ENCODE assay signal across 11 cellular contexts in the genomic region with DNA sequence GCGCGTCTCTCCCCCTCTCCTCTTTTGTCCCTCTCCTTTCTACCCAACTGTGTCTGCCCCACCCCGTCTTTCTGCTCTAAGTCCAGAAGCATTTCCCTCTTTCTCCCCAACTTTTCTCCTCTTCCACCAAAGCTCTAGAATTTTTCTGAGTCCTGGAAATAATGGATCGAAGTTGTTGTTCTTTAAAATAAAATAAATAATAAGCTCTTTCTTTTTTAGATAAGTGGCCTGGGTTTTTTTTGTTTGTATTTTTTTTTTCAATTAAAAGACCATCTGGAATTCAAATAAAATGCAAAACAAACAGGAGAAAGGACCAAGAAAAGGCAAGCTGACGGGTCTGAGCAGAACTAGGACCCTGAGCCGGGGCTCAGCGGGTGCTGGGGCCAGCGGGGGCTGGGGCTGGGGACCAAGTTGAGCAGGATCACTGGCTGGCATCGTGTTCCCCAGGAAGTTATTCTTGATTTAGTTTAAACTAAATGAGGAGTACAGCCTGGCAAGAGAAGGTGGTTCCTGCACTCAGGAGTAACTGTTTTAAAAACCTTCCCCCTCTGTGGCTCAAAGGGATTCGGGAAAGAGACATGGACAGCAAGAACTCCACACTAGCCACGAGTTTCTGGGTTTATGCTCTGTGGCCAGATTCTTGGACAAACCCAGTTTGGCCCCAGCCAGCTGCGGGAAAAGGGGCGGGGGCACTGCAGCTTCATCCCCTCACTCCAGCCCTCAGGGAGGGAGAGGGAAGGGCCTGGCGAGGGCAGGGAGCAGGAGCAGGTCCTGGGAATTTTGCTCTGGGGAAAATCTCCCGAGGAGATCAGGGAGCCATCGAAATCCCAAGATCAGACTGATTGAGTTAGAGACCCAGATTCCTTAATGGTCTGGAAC. TPM values are rescaled to one million over a fixed set of nuclear protein-coding genes. Genes with fewer than 3 reads are reported as not detected.
A peak's percentile ranks its signal among the peaks of the same experiment; 100 is the strongest.
DNase-seq lines count a peak whose midpoint lies in the region; ATAC-seq and TF ChIP-seq lines count a peak whose summit lies in the region.
"Had no signal": no experiment of that assay in that cellular context is flagged by ENCODE, and none has a peak within 500 bp of the region (broad histone marks: within the 10 kb centered on the region; RNA-seq: fewer than 3 reads in every experiment).

No MANE protein-coding gene starts in this region.

- TF ChIP-seq POLR2A in spleen (IDR thresholded peaks at IDR 0.05) = no peak

- no peak overlapping the region for H3K27ac Mint-ChIP-seq in stimulated activated effector memory CD8-positive, alpha-beta T cell treated with anti-CD3 and anti-CD28 coated beads, Interleukin-12 subunit alpha, Interleukin-12 subunit beta, amount 100 ng/mL, for 72 hours

- peak overlapping the region; percentile 43 for H3K4me3 ChIP-seq in iPS-15b (ENCODE audit: low read depth, low read length)
- H3K4me3 ChIP-seq in spleen = peak overlapping the region in 5 of 8 donors; percentile 5 to 85 (median 66)
- H3K4me3 ChIP-seq in Karpas-422 (ENCODE audit: low read length) = no peak overlapping the region

- H4K20me1 ChIP-seq in Karpas-422 (ENCODE audit: insufficient read depth, low read depth, low read length) = no peaks in the 10 kb centered on the region

- H3K9ac ChIP-seq in iPS-15b (ENCODE audit: low read depth, low read length) (no peak overlapping the region), Karpas-422 (ENCODE audit: low read length) (no peak overlapping the region)

- WGBS in spleen, 5 donors = 31 to 40% (median 37%) methylated on average over 14 to 16 of the region's 16 CpGs

- H3K9me3 Mint-ChIP-seq in stimulated activated effector memory CD8-positive, alpha-beta T cell treated with anti-CD3 and anti-CD28 coated beads, Interleukin-12 subunit alpha, Interleukin-12 subunit beta, amount 100 ng/mL, for 72 hours = no peaks in the 10 kb centered on the region

- peaks cover 46% of the 10 kb centered on the region for H3K4me1 Mint-ChIP-seq in stimulated activated effector memory CD8-positive, alpha-beta T cell treated with anti-CD3 and anti-CD28 coated beads, Interleukin-12 subunit alpha, Interleukin-12 subunit beta, amount 100 ng/mL, for 72 hours

- no peaks in the 10 kb centered on the region for H3K79me2 ChIP-seq in Karpas-422 (ENCODE audit: low read length)

- no peaks in the 10 kb centered on the region for H3K36me3 Mint-ChIP-seq in stimulated activated effector memory CD8-positive, alpha-beta T cell treated with anti-CD3 and anti-CD28 coated beads, Interleukin-12 subunit alpha, Interleukin-12 subunit beta, amount 100 ng/mL, for 72 hours

- no peak for TF ChIP-seq CTCF in spleen (IDR thresholded peaks at IDR 0.05 in 8 of 11, conservative IDR thresholded peaks at IDR 0.05 in 3 of 11)

- no peaks in the 10 kb centered on the region for H3K36me3 ChIP-seq in iPS-15b (ENCODE audit: control insufficient read depth, insufficient read depth, low read length)
- H3K36me3 ChIP-seq in spleen = peaks cover 0 to 17% (median 0%) of the 10 kb centered on the region in 6 donors
- no peaks in the 10 kb centered on the region for H3K36me3 ChIP-seq in Karpas-422 (ENCODE audit: insufficient read depth, low read length)
- H3K36me3 ChIP-seq: adrenal gland had no signal

- H3K4me1 ChIP-seq in iPS-15b (ENCODE audit: control insufficient read depth, insufficient read depth, low read length) (peaks cover 16% of the 10 kb centered on the region), spleen (peaks cover 38 to 100% (median 85%) of the 10 kb centered on the region in 6 donors), Karpas-422 (ENCODE audit: low read length) (no peaks in the 10 kb centered on the region)

- no peak overlapping the region for H3K4me2 ChIP-seq in Karpas-422 (ENCODE audit: low read depth, low read length, poor library complexity, severe bottlenecking)

- ATAC-seq in HG02588 (IDR thresholded peaks at IDR 0.05; ENCODE audit: unreplicated experiment) = no peak
- ATAC-seq in HG02610 (IDR thresholded peaks at IDR 0.05; ENCODE audit: unreplicated experiment) = no peak
- ATAC-seq in stimulated activated effector memory CD8-positive, alpha-beta T cell treated with anti-CD3 and anti-CD28 coated beads, Interleukin-12 subunit alpha, Interleukin-12 subunit beta, amount 100 ng/mL, for 72 hours = no peak

- H3K9me2 ChIP-seq in Karpas-422 (replicated peaks; ENCODE audit: insufficient read depth, low read length) = no peaks in the 10 kb centered on the region

- H3K4me3 Mint-ChIP-seq in stimulated activated effector memory CD8-positive, alpha-beta T cell treated with anti-CD3 and anti-CD28 coated beads, Interleukin-12 subunit alpha, Interleukin-12 subunit beta, amount 100 ng/mL, for 72 hours = no peak overlapping the region

- H3K9me3 ChIP-seq in iPS-15b (ENCODE audit: control insufficient read depth, insufficient read depth, low read length) (no peaks in the 10 kb centered on the region), spleen (no peaks in the 10 kb centered on the region), Karpas-422 (ENCODE audit: low read length) (no peaks in the 10 kb centered on the region)
- H3K9me3 ChIP-seq: adrenal gland had no signal

- intact Hi-C loops in spleen (cut with DNase I; ENCODE audit: low total_unique reads) = no loop called here

- no peak overlapping the region for H2AFZ ChIP-seq in Karpas-422 (ENCODE audit: low read length)

- DNase-seq in ELF-1 (ENCODE audit: low read depth, low spot score) = peak; percentile 80
- DNase-seq in RPMI7951 (ENCODE audit: low read depth) = peak; percentile 50
- peak; percentile 56 for DNase-seq in spleen
- no peak for DNase-seq in stimulated activated effector memory CD8-positive, alpha-beta T cell treated with anti-CD3 and anti-CD28 coated beads, Interleukin-12 subunit alpha, Interleukin-12 subunit beta, amount 100 ng/mL, for 72 hours (ENCODE audit: low spot score in 2 of 2)
- no peak for DNase-seq in Karpas-422
- DNase-seq: activated CD4-positive, alpha-beta T cell treated with anti-CD3 and anti-CD28 coated beads, Interleukin-2, amount 50 U/mL, for 4 hours; adrenal gland; NCI-H1694 had no signal

- H3K27ac ChIP-seq in spleen (peak overlapping the region in 7 of 8 donors; percentile 37 to 95 (median 79)), Karpas-422 (ENCODE audit: low read length) (no peak overlapping the region)

- H3K27me3 ChIP-seq in iPS-15b (ENCODE audit: control insufficient read depth, insufficient read depth, low read length) (peaks cover 96% of the 10 kb centered on the region), spleen (replicated peaks in 1 of 7) (peaks cover 3 to 98% (median 62%) of the 10 kb centered on the region in 7 donors), Karpas-422 (ENCODE audit: low read length) (no peaks in the 10 kb centered on the region)

RNA-seq across cellular contexts. Expression of a gene that starts 8.4 kb away (rescaled TPM):
- 9.0 and 10.1 TPM in 2 replicates for total RNA-seq in RPMI7951 (2014; rRNA removed; shearing (Covaris generic))
- total RNA-seq in spleen = 10 to 100 TPM; 14.4 to 28.6 (median 19.3) TPM
- polyA plus RNA-seq in spleen = 10 to 100 TPM in 1 of 3 donors, 1 to 10 TPM in 2; 2.2 to 11.9 (median 3.4) TPM
- not detected in 2 replicates for total RNA-seq in Karpas-422 (2014; rRNA removed; shearing (Covaris generic); ENCODE audit: low replicate concordance)

RNA-seq across cellular contexts. Expression of a gene that starts 18.0 kb away (rescaled TPM):
- not detected in 2 replicates for total RNA-seq in RPMI7951 (2014; rRNA removed; shearing (Covaris generic))
- not detected for total RNA-seq in spleen
- not detected for polyA plus RNA-seq in spleen
- total RNA-seq in Karpas-422 (2014; rRNA removed; shearing (Covaris generic); ENCODE audit: low replicate concordance) = not detected in 2 replicates
- total RNA-seq: adrenal gland had no signal
- polyA plus RNA-seq: adrenal gland had no signal

Comparison
In these comparisons a context has a peak if more than half of its experiments do, and no peak if none do; other contexts are left out.
1. DNase-seq: peak in ELF-1 (single experiment), RPMI7951 (single experiment) and spleen (single experiment); none in stimulated activated effector memory CD8-positive, alpha-beta T cell treated with anti-CD3 and anti-CD28 coated beads, Interleukin-12 subunit alpha, Interleukin-12 subunit beta, amount 100 ng/mL, for 72 hours (0 of 2) and Karpas-422 (single experiment).